11 cellular contexts compared by ENCODE assay signal in the genomic region with DNA sequence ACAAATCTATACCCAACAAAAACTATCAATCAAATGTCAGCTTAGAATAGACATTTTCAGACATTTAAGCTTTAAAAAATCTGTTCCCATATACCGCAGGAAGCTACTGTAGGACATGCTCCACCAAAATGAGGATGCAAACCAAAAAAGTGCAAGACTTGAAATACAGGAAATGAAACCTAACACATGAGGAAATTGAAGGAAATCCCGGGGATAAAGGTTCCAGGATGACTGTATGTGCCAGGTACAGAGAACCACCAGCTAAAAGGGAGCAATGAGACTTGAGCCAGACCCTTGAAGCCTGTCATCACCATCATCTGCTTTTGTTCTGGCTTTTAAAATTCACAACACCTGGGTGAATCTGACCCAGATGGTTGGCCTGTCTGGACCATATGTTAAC. TPM values are rescaled to one million over a fixed set of nuclear protein-coding genes. Genes with fewer than 3 reads are reported as not detected.
A peak's percentile ranks its signal among the peaks of the same experiment; 100 is the strongest.
DNase-seq lines count a peak whose midpoint lies in the region; ATAC-seq, FAIRE-seq and TF ChIP-seq lines count a peak whose summit lies in the region.
"Had no signal": no experiment of that assay in that cellular context is flagged by ENCODE, and none has a peak within 500 bp of the region (broad histone marks: within the 10 kb centered on the region; RNA-seq: fewer than 3 reads in every experiment).

No MANE protein-coding gene starts in this region.

- no peaks in the 10 kb centered on the region for H3K36me3 ChIP-seq in MM.1S (replicated peaks; ENCODE audit: insufficient read depth, low read length)

- H2AFZ ChIP-seq in MM.1S (ENCODE audit: low read length) = no peak overlapping the region

- peaks cover 5% of the 10 kb centered on the region; the same call in 1 of the 2 replicates for H3F3A ChIP-seq in MM.1S (ENCODE audit: insufficient read depth, low read length)

- peak overlapping the region; percentile 83 to 94 (median 89) for H3K27ac Mint-ChIP-seq in CD14-positive monocyte

- no peak overlapping the region for H3K27ac ChIP-seq in foreskin keratinocyte
- no peak overlapping the region for H3K27ac ChIP-seq in MM.1S (ENCODE audit: low read length)
- H3K27ac ChIP-seq: upper lobe of left lung had no signal

- in situ Hi-C loops in G401 (cut with HindIII; ENCODE audit: low sequenced_read_pairs) = no loop called here

- H3K9me3 ChIP-seq in MM.1S (replicated peaks; ENCODE audit: insufficient read depth, low read length) = no peaks in the 10 kb centered on the region
- H3K9me3 ChIP-seq: upper lobe of left lung had no signal

- H4K20me1 ChIP-seq in MM.1S (ENCODE audit: insufficient read depth, low read length) = peaks cover 6% of the 10 kb centered on the region; the same call in 1 of the 2 replicates

- peaks cover 35 to 46% of the 10 kb centered on the region in 2 donors for H3K36me3 Mint-ChIP-seq in CD14-positive monocyte

- no peaks in the 10 kb centered on the region for H3K27me3 Mint-ChIP-seq in CD14-positive monocyte (ENCODE audit: low read depth in 3 of 3)

- peaks cover 9 to 14% (median 10%) of the 10 kb centered on the region in 7 donors for H3K9me3 Mint-ChIP-seq in CD14-positive monocyte

- no peak for FAIRE-seq in frontal cortex (lab: Jason Lieb, UNC)

- intact Hi-C loops in CD14-positive monocyte (cut with micrococcal nuclease) = no loop called here

- no peaks in the 10 kb centered on the region for H3K27me3 ChIP-seq in foreskin keratinocyte
- H3K27me3 ChIP-seq in MM.1S (replicated peaks; ENCODE audit: insufficient read depth, low read length) = no peaks in the 10 kb centered on the region
- H3K27me3 ChIP-seq: upper lobe of left lung had no signal

- H3K4me1 Mint-ChIP-seq in CD14-positive monocyte = peaks cover 58% of the 10 kb centered on the region

- TF ChIP-seq CTCF in CD14-positive monocyte (IDR thresholded peaks at IDR 0.05) (no peak), foreskin keratinocyte (conservative IDR thresholded peaks at IDR 0.05) (no peak), MM.1S (IDR thresholded peaks at IDR 0.05; ENCODE audit: low read length) (no peak)

- H3K4me3 Mint-ChIP-seq in CD14-positive monocyte = no peak overlapping the region

- no peak for DNase-seq in CD14-positive monocyte (ENCODE audit: low spot score)
- peak; percentile 21 for DNase-seq in G401 (ENCODE audit: low spot score)
- peak; percentile 11 for DNase-seq in RPMI8226
- DNase-seq in foreskin keratinocyte = no peak
- DNase-seq in MM.1S = no peak
- DNase-seq in AG08396 (ENCODE audit: low spot score) = no peak
- no peak for DNase-seq in frontal cortex (ENCODE audit: low spot score in 2 of 2)
- DNase-seq: DMS153, erythroblast, upper lobe of left lung had no signal

- H3K9me2 ChIP-seq in MM.1S (replicated peaks; ENCODE audit: insufficient read depth, low read length) = no peaks in the 10 kb centered on the region

- no peak overlapping the region for H3K4me3 ChIP-seq in MM.1S (ENCODE audit: low read length)
- H3K4me3 ChIP-seq: upper lobe of left lung had no signal

- no peak overlapping the region for H3K9ac ChIP-seq in MM.1S (ENCODE audit: low read length)

- H3K79me2 ChIP-seq in MM.1S (ENCODE audit: low read length) = peaks cover 95% of the 10 kb centered on the region

- ATAC-seq in foreskin keratinocyte = peak; percentile 21
- ATAC-seq in GM19467 (IDR thresholded peaks at IDR 0.05; ENCODE audit: unreplicated experiment) = no peak

- no peak overlapping the region for H3K4me2 ChIP-seq in MM.1S (ENCODE audit: low read depth, low read length)

- peaks cover 6% of the 10 kb centered on the region for H3K4me1 ChIP-seq in foreskin keratinocyte
- peaks cover 12% of the 10 kb centered on the region for H3K4me1 ChIP-seq in MM.1S (ENCODE audit: low read length)

RNA-seq across cellular contexts. Expression of gene DIAPH1, which starts 21.4 kb away (rescaled TPM):
- 10 to 100 TPM; 60.2 to 98.6 TPM for polyA plus RNA-seq in CD14-positive monocyte
- 23.5 and 34.0 TPM in 2 replicates for total RNA-seq in G401 (2014; rRNA removed; shearing (Covaris generic))
- 146 TPM in 2 replicates for total RNA-seq in foreskin keratinocyte
- polyA plus RNA-seq in foreskin keratinocyte = 118 and 134 TPM in 2 replicates
- 22.4 TPM for total RNA-seq in frontal cortex

RNA-seq across cellular contexts. Expression of gene HDAC3, which starts 39.3 kb away (rescaled TPM):
- polyA plus RNA-seq in CD14-positive monocyte = 10 to 100 TPM; 80.5 to 82.3 TPM
- total RNA-seq in G401 (2014; rRNA removed; shearing (Covaris generic)) = 105 and 117 TPM in 2 replicates
- total RNA-seq in foreskin keratinocyte = 64.1 and 67.5 TPM in 2 replicates
- 65.9 and 71.7 TPM in 2 replicates for polyA plus RNA-seq in foreskin keratinocyte
- 44.8 TPM for total RNA-seq in frontal cortex

RNA-seq across cellular contexts. Expression of gene RELL2, which starts 39.4 kb away (rescaled TPM):
- 1 to 10 TPM; 1.0 to 1.3 TPM for polyA plus RNA-seq in CD14-positive monocyte
- 9.9 and 21.2 TPM in 2 replicates for total RNA-seq in G401 (2014; rRNA removed; shearing (Covaris generic))
- 16.3 and 20.3 TPM in 2 replicates for total RNA-seq in foreskin keratinocyte
- polyA plus RNA-seq in foreskin keratinocyte = 16.7 and 21.5 TPM in 2 replicates
- total RNA-seq in frontal cortex = 7.3 TPM

RNA-seq across cellular contexts. Expression of gene FCHSD1, which starts 53.8 kb away (rescaled TPM):
- polyA plus RNA-seq in CD14-positive monocyte (1 to 10 TPM; 3.0 to 3.4 TPM), foreskin keratinocyte (9.8 and 11.3 TPM in 2 replicates)
- total RNA-seq in G401 (2014; rRNA removed; shearing (Covaris generic)) = 8.8 and 17.7 TPM in 2 replicates
- total RNA-seq in foreskin keratinocyte (13.5 and 14.6 TPM in 2 replicates), frontal cortex (0.82 TPM)

Comparison
In these comparisons a context has a peak if more than half of its experiments do, and no peak if none do; other contexts are left out.
1. DNase-seq: peak in G401 (single experiment) and RPMI8226 (single experiment); none in CD14-positive monocyte (single experiment), foreskin keratinocyte (0 of 2), MM.1S (single experiment), AG08396 (single experiment) and frontal cortex (0 of 2).